ENCODE assay signal across 31 cellular contexts in the genomic region with DNA sequence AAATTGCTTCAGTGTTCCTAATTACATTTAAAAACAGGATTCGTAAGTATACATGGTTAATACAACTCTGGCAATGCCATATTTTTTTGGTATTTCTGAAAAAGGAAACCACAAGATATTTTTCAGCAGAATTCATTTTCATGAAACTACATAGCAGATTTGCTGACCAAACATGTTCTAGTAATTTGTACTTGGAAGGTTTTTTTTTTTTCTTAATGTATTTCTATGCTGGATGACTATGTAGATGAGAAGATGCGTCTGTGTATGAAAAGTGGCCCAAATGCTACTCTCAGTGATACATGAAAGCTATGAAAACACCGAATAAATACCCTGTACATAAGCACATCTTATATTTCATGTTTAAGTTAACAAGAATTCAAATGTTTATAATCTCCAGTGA.
"Had no signal": no experiment of that assay in that cellular context is flagged by ENCODE, and none has a peak within 500 bp of the region (broad histone marks: within the 10 kb centered on the region; RNA-seq: fewer than 3 reads in every experiment).

No MANE protein-coding gene starts in this region.

- DNase-seq: activated CD4-positive, alpha-beta memory T cell treated with anti-CD3 and anti-CD28 coated beads, Interleukin-2, amount 10 ng/mL, durations not matched to agents 7 days and 5 days; activated CD4-positive, alpha-beta T cell treated with anti-CD3 and anti-CD28 coated beads for 1 hour; activated CD4-positive, alpha-beta T cell treated with anti-CD3 and anti-CD28 coated beads for 36 hours; activated CD4-positive, alpha-beta T cell treated with anti-CD3 and anti-CD28 coated beads for 48 hours; activated CD4-positive, alpha-beta T cell treated with anti-CD3 and anti-CD28 coated beads, Interleukin-2, amount 10 ng/mL, durations not matched to agents 7 days and 5 days; activated CD4-positive, alpha-beta T cell treated with anti-CD3 and anti-CD28 coated beads, Interleukin-2, amount 50 U/mL, for 48 hours; activated CD4-positive, CD25-positive, alpha-beta regulatory T cell; activated CD8-positive, alpha-beta memory T cell treated with anti-CD3 and anti-CD28 coated beads for 24 hours; activated CD8-positive, alpha-beta memory T cell treated with anti-CD3 and anti-CD28 coated beads, Interleukin-2, amount 10 ng/mL, durations not matched to agents 7 days and 5 days; activated CD8-positive, alpha-beta memory T cell treated with anti-CD3 and anti-CD28 coated beads, Interleukin-2, amount 50 U/mL, for 48 hours; activated CD8-positive, alpha-beta T cell treated with anti-CD3 and anti-CD28 coated beads, Interleukin-2, amount 10 ng/mL, durations not matched to agents 7 days and 5 days; activated effector memory CD4-positive, alpha-beta T cell treated with Interleukin-2 at 50 U/mL for 16 hours; activated gamma-delta T cell; activated naive CD4-positive, alpha-beta T cell treated with anti-CD3 and anti-CD28 coated beads, Interleukin-2, amount 10 ng/mL, durations not matched to agents 7 days and 5 days; activated naive CD4-positive, alpha-beta T cell treated with Interleukin-2 at 50 U/mL for 16 hours; activated naive CD8-positive, alpha-beta T cell treated with anti-CD3 and anti-CD28 coated beads, Interleukin-2, amount 10 ng/mL, durations not matched to agents 7 days and 5 days; activated naive CD8-positive, alpha-beta T cell treated with anti-CD3 and anti-CD28 coated beads, Interleukin-2, amount 50 U/mL, for 24 hours; activated T-cell treated with anti-CD3 and anti-CD28 coated beads, Interleukin-2, amount 50 U/mL, for 24 hours; activated T-cell treated with anti-CD3 and anti-CD28 coated beads, Interleukin-2, amount 50 U/mL, for 48 hours; amygdala; anterior cingulate cortex; caudate nucleus; cerebellar nuclear complex; T-helper 2 cell; T-helper 9 cell; WERI-Rb-1 had no signal

- H3K27ac ChIP-seq: ascending aorta, cardiac muscle cell, WERI-Rb-1 had no signal

- ATAC-seq: activated CD4-positive, alpha-beta T cell treated with anti-CD3 and anti-CD28 coated beads for 36 hours; activated CD4-positive, CD25-positive, alpha-beta regulatory T cell treated with anti-CD3 and anti-CD28 coated beads, Interleukin-2, amount 50 U/mL, for 24 hours; activated CD8-positive, alpha-beta memory T cell treated with anti-CD3 and anti-CD28 coated beads, Interleukin-2, amount 10 ng/mL, durations not matched to agents 7 days and 5 days; activated CD8-positive, alpha-beta T cell treated with anti-CD3 and anti-CD28 coated beads, Interleukin-2, amount 10 ng/mL, durations not matched to agents 7 days and 5 days; activated naive CD8-positive, alpha-beta T cell treated with anti-CD3 and anti-CD28 coated beads, Interleukin-2, amount 50 U/mL, for 24 hours; WTC11 had no signal

- FAIRE-seq: bronchial epithelial cell had no signal

- H3K36me3 ChIP-seq: ascending aorta, cardiac muscle cell, WERI-Rb-1 had no signal

- H3K4me1 ChIP-seq: ascending aorta had no signal

- H3K4me3 ChIP-seq: ascending aorta, cardiac muscle cell had no signal

- H3K27me3 ChIP-seq: ascending aorta, cardiac muscle cell had no signal
